ENCODE assay signal across 8 cellular contexts in genomic region chr2:157182834-157183396, GRCh38.
A peak's percentile ranks its signal among the peaks of the same experiment; 100 is the strongest.
DNase-seq lines count a peak whose midpoint lies in the region; ATAC-seq and TF ChIP-seq lines count a peak whose summit lies in the region.

No MANE protein-coding gene starts in this region.

- peak; percentile 62 for ATAC-seq in left lung
- no peak for ATAC-seq in HG02571 (IDR thresholded peaks at IDR 0.05; ENCODE audit: unreplicated experiment)
- no peak for ATAC-seq in HG03097 (IDR thresholded peaks at IDR 0.05; ENCODE audit: low FRiP score, unreplicated experiment)

- H3K36me3 ChIP-seq in BJ (ENCODE audit: control insufficient read depth, insufficient read depth, low read length), result no peaks in the 10 kb centered on the region
- no peaks in the 10 kb centered on the region for H3K36me3 ChIP-seq in left lung
- H3K36me3 ChIP-seq in BE2C, result no peaks in the 10 kb centered on the region

- H3K27ac ChIP-seq in left lung, result peak overlapping the region in 1 of 2 donors; percentile 4

- H3K4me3 ChIP-seq in BJ (ENCODE audit: low read depth, low read length), result no peak overlapping the region
- no peak overlapping the region for H3K4me3 ChIP-seq in left lung
- H3K4me3 ChIP-seq in BE2C (ENCODE audit: low read depth, low read length), result no peak overlapping the region

- H3K4me1 ChIP-seq in left lung (peaks cover 0 to 22% of the 10 kb centered on the region in 2 donors), BE2C (no peaks in the 10 kb centered on the region)

- intact Hi-C loops in left lung (cut with DNase I), result no loop called here

- no peaks in the 10 kb centered on the region for H3K27me3 ChIP-seq in BJ (ENCODE audit: control insufficient read depth, insufficient read depth, low read length)
- H3K27me3 ChIP-seq in left lung, result no peaks in the 10 kb centered on the region
- no peaks in the 10 kb centered on the region for H3K27me3 ChIP-seq in BE2C

- H3K9me3 ChIP-seq in left lung, result no peaks in the 10 kb centered on the region
- H3K9me3 ChIP-seq in BE2C, result no peaks in the 10 kb centered on the region

- DNase-seq in BJ (ENCODE audit: low read depth), result peak; percentile 90
- DNase-seq in HS-5 (ENCODE audit: low read depth), result peak; percentile 87
- DNase-seq in amniotic epithelial cell (ENCODE audit: low read depth), result peak; percentile 73
- no peak for DNase-seq in left lung
- DNase-seq in globus pallidus (ENCODE audit: low spot score), result no peak
- DNase-seq in BE2C, result no peak

- POLR2A ChIA-PET in BJ (lab: Charles Lee), result interaction anchor here (0.6 kb wide), 1 partner anchor 9 kb away, joined by 4 read pairs; no protein-coding TSS in a partner anchor

- TF ChIP-seq CTCF in BJ (IDR thresholded peaks at IDR 0.05; ENCODE audit: insufficient read depth, low read depth, low read length) (no peak), left lung (IDR thresholded peaks at IDR 0.05) (no peak), BE2C (IDR thresholded peaks at IDR 0.05; ENCODE audit: low read depth, low read length) (no peak)

- CTCF ChIA-PET in BJ (lab: Yijun Ruan, JAX), result interaction anchor here (1.1 to 1.6 kb wide), 2 partner anchors 11 to 129 kb away, joined by 3 to 5 read pairs; no protein-coding TSS in a partner anchor

Comparison
In these comparisons a context has a peak if more than half of its experiments do, and no peak if none do; other contexts are left out.
1. DNase-seq: peak in BJ (single experiment), HS-5 (single experiment) and amniotic epithelial cell (single experiment); none in left lung (0 of 2), globus pallidus (single experiment) and BE2C (single experiment).